In the genomic region with DNA sequence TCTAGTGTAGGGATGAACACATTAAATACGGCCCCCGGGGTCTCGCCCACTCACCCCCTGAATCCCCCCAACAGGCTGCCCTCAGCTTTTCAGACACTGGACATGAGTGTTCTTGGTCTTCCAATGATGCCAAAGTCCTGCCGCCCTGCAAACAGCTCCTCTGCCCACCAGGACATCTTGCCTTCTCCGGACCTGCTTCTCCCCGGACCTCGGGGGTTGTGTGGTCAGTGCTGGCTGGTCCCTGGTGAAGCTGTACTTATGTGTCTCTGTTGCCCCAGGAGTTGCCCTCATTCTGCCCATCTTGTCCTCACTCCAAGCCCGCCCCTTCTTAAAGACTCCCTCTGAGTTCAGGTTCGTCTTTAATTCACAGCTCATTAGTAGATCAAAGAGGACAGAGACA, we compare ENCODE assay signal across 1 cellular context.
TF ChIP-seq lines count a peak whose summit lies in the region.

No MANE protein-coding gene starts in this region.

TF ChIP-seq in HepG2, 621 proteins besides CTCF, POLR2A, EP300 and RAD21 (continued from another document):
- TF ChIP-seq, protein P1, sequence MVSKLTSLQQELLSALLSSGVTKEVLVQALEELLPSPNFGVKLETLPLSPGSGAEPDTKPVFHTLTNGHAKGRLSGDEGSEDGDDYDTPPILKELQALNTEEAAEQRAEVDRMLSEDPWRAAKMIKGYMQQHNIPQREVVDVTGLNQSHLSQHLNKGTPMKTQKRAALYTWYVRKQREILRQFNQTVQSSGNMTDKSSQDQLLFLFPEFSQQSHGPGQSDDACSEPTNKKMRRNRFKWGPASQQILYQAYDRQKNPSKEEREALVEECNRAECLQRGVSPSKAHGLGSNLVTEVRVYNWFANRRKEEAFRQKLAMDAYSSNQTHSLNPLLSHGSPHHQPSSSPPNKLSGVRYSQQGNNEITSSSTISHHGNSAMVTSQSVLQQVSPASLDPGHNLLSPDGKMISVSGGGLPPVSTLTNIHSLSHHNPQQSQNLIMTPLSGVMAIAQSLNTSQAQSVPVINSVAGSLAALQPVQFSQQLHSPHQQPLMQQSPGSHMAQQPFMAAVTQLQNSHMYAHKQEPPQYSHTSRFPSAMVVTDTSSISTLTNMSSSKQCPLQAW (CRISPR knock-in tag; IDR thresholded peaks at IDR 0.05), result no peak
